ENCODE assay signal across 1 cellular context in the genomic region with DNA sequence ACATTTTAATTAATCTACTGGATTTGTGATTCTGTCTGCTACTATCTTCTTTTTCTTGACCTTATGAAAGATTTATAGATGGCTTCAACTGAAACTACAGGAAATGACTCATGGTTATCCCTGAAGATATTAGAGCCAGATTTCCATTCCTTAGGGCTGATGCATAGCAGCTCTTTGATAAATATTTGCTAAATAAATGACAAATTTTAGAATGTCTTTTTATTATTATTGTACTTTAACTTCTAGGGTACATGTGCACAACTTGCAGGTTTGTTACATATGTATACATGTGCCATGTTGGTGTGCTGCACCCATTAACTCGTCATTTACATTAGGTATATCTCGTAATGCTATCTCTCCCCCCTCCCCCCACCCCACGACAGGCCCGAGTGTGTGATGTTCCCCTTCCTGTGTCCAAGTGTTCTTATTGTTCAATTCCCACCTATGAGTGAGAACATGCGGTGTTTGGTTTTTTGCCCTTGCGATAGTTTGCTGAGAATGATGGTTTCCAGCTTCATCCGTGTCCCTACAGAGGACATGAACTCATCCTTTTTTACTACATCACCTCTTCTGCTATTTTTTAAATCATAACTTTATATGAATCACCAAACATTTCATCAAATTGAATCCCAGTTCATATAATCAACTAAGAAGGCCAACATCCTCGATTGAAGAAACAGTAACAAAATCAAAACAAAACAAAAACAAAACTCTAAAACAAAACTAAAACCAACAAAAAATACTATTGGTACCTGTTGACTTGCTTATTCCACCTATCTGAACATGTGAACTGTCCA.
TF ChIP-seq lines count a peak whose summit lies in the region.

No MANE protein-coding gene starts in this region.

TF ChIP-seq in HCT116, 20 proteins besides CTCF, POLR2A, EP300 and RAD21:
- TF ChIP-seq, protein P1, sequence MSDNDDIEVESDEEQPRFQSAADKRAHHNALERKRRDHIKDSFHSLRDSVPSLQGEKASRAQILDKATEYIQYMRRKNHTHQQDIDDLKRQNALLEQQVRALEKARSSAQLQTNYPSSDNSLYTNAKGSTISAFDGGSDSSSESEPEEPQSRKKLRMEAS (IDR thresholded peaks at IDR 0.05), result peak; percentile 20; the same call in 1 of the 2 replicates
- peak; percentile 74 for TF ChIP-seq SP1 (IDR thresholded peaks at IDR 0.05; ENCODE audit: low read depth)
- peak; percentile 35; the same call in 1 of the 2 replicates for TF ChIP-seq EGR1 (IDR thresholded peaks at IDR 0.05; ENCODE audit: low read depth)
- TF ChIP-seq SIN3A (IDR thresholded peaks at IDR 0.05; ENCODE audit: low read depth), result peak; percentile 61; the same call in 1 of the 2 replicates
- TF ChIP-seq JUND (IDR thresholded peaks at IDR 0.05), result peak; percentile 88
- peak; percentile 92 for TF ChIP-seq FOSL1 (IDR thresholded peaks at IDR 0.05; ENCODE audit: low read depth)
- peak; percentile 58 for TF ChIP-seq CEBPB (IDR thresholded peaks at IDR 0.05; ENCODE audit: low read depth)
- TF ChIP-seq CBX3 (IDR thresholded peaks at IDR 0.05; ENCODE audit: low read depth), result peak; percentile 42; the same call in 1 of the 2 replicates
